In the genomic region with DNA sequence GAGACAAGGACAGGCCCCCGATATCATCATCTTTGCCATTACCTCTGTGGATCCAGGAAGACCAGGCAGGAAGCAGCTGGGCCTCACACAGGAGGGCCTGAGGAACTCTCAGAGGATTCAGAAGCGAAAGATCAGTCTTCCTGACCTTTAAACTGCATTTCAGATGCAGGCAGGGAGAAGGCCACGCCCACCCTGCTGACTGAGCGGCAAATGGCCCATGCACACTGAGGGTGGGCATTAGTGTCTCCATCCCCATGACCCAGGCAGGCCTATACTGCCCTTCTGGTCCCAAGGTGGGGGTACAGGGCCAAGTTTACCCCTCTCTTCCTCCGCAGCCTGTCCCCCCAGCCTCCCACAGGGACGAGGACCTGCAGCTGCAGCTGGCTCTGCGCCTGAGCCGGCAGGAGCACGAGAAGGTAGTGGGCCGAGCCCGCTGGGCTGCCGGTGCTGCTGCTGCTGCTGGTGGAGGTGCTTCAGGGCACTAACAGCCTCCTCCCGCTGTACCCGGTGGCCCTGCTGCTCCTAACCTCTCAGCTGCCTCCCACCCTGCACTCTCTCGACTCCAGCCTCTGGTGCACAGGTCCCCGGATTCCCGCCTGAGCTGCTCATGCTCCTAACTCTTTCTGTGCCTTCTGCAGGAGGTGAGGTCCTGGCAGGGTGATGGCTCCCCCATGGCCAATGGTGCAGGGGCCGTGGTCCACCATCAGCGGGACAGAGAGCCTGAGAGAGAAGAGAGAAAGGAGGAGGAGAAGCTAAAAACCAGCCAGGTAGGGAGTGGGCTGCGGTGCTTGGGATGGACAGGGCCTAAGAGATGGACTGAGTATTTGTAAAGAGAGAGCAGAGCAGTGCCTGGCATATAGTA, we compare ENCODE assay signal across 1 cellular context.
A peak's percentile ranks its signal among the peaks of the same experiment; 100 is the strongest.
TF ChIP-seq lines count a peak whose summit lies in the region.

No MANE protein-coding gene starts in this region.

TF ChIP-seq in HepG2, 621 proteins besides CTCF, POLR2A, EP300 and RAD21 (continued from another document and continues in another):
- TF ChIP-seq ZNF441 (CRISPR knock-in tag; IDR thresholded peaks at IDR 0.05; ENCODE audit: borderline replicate concordance) = no peak
- no peak for TF ChIP-seq ZSCAN22 (CRISPR knock-in tag; IDR thresholded peaks at IDR 0.05)
- no peak for TF ChIP-seq NFYC (CRISPR knock-in tag; IDR thresholded peaks at IDR 0.05)
- no peak for TF ChIP-seq ZC3H4 (CRISPR knock-in tag; IDR thresholded peaks at IDR 0.05; ENCODE audit: borderline replicate concordance)
- TF ChIP-seq ARNT2 (CRISPR knock-in tag; IDR thresholded peaks at IDR 0.05; ENCODE audit: low read depth) = no peak
- TF ChIP-seq, protein P1, sequence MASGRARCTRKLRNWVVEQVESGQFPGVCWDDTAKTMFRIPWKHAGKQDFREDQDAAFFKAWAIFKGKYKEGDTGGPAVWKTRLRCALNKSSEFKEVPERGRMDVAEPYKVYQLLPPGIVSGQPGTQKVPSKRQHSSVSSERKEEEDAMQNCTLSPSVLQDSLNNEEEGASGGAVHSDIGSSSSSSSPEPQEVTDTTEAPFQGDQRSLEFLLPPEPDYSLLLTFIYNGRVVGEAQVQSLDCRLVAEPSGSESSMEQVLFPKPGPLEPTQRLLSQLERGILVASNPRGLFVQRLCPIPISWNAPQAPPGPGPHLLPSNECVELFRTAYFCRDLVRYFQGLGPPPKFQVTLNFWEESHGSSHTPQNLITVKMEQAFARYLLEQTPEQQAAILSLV (CRISPR knock-in tag; IDR thresholded peaks at IDR 0.05; ENCODE audit: borderline replicate concordance) = peak; percentile 79; the same call in 1 of the 2 replicates
- TF ChIP-seq, protein P2, sequence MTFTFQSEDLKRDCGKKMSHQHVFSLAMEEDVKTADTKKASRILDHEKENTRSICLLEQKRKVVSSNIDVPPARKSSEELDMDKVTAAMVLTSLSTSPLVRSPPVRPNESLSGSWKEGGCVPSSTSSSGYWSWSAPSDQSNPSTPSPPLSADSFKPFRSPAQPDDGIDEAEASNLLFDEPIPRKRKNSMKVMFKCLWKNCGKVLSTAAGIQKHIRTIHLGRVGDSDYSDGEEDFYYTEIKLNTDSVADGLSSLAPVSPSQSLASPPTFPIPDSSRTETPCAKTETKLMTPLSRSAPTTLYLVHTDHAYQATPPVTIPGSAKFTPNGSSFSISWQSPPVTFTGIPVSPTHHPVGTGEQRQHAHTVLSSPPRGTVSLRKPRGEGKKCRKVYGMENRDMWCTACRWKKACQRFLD (CRISPR knock-in tag; IDR thresholded peaks at IDR 0.05; ENCODE audit: borderline replicate concordance) = no peak
- TF ChIP-seq PPARG (CRISPR knock-in tag; conservative IDR thresholded peaks at IDR 0.05) = peak; percentile 93
- TF ChIP-seq RXRA (CRISPR knock-in tag; IDR thresholded peaks at IDR 0.05) = peak; percentile 62
- TF ChIP-seq, protein P3, sequence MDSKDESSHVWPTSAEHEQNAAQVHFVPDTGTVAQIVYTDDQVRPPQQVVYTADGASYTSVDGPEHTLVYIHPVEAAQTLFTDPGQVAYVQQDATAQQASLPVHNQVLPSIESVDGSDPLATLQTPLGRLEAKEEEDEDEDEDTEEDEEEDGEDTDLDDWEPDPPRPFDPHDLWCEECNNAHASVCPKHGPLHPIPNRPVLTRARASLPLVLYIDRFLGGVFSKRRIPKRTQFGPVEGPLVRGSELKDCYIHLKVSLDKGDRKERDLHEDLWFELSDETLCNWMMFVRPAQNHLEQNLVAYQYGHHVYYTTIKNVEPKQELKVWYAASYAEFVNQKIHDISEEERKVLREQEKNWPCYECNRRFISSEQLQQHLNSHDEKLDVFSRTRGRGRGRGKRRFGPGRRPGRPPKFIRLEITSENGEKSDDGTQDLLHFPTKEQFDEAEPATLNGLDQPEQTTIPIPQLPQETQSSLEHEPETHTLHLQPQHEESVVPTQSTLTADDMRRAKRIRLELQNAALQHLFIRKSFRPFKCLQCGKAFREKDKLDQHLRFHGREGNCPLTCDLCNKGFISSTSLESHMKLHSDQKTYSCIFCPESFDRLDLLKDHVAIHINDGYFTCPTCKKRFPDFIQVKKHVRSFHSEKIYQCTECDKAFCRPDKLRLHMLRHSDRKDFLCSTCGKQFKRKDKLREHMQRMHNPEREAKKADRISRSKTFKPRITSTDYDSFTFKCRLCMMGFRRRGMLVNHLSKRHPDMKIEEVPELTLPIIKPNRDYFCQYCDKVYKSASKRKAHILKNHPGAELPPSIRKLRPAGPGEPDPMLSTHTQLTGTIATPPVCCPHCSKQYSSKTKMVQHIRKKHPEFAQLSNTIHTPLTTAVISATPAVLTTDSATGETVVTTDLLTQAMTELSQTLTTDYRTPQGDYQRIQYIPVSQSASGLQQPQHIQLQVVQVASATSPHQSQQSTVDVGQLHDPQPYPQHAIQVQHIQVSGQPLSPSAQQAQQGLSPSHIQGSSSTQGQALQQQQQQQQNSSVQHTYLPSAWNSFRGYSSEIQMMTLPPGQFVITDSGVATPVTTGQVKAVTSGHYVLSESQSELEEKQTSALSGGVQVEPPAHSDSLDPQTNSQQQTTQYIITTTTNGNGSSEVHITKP (CRISPR knock-in tag; IDR thresholded peaks at IDR 0.05; ENCODE audit: low read depth) = no peak
- no peak for TF ChIP-seq ZNF713 (CRISPR knock-in tag; IDR thresholded peaks at IDR 0.05)
- TF ChIP-seq ZNF660 (CRISPR knock-in tag; IDR thresholded peaks at IDR 0.05; ENCODE audit: borderline replicate concordance, low read depth) = no peak
- TF ChIP-seq, protein P4, sequence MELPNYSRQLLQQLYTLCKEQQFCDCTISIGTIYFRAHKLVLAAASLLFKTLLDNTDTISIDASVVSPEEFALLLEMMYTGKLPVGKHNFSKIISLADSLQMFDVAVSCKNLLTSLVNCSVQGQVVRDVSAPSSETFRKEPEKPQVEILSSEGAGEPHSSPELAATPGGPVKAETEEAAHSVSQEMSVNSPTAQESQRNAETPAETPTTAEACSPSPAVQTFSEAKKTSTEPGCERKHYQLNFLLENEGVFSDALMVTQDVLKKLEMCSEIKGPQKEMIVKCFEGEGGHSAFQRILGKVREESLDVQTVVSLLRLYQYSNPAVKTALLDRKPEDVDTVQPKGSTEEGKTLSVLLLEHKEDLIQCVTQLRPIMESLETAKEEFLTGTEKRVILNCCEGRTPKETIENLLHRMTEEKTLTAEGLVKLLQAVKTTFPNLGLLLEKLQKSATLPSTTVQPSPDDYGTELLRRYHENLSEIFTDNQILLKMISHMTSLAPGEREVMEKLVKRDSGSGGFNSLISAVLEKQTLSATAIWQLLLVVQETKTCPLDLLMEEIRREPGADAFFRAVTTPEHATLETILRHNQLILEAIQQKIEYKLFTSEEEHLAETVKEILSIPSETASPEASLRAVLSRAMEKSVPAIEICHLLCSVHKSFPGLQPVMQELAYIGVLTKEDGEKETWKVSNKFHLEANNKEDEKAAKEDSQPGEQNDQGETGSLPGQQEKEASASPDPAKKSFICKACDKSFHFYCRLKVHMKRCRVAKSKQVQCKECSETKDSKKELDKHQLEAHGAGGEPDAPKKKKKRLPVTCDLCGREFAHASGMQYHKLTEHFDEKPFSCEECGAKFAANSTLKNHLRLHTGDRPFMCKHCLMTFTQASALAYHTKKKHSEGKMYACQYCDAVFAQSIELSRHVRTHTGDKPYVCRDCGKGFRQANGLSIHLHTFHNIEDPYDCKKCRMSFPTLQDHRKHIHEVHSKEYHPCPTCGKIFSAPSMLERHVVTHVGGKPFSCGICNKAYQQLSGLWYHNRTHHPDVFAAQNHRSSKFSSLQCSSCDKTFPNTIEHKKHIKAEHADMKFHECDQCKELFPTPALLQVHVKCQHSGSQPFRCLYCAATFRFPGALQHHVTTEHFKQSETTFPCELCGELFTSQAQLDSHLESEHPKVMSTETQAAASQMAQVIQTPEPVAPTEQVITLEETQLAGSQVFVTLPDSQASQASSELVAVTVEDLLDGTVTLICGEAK (IDR thresholded peaks at IDR 0.05) = no peak
- TF ChIP-seq, protein P4 (CRISPR knock-in tag; IDR thresholded peaks at IDR 0.05) = no peak; the same call in 1 of the 2 replicates
- no peak for TF ChIP-seq PHF5A (CRISPR knock-in tag; IDR thresholded peaks at IDR 0.05; ENCODE audit: low read depth, unreplicated experiment)
- TF ChIP-seq MEIS2 (CRISPR knock-in tag; IDR thresholded peaks at IDR 0.05) = no peak
- no peak for TF ChIP-seq NFIB (CRISPR knock-in tag; IDR thresholded peaks at IDR 0.05; ENCODE audit: borderline replicate concordance)
- no peak for TF ChIP-seq MXD4 (CRISPR knock-in tag; IDR thresholded peaks at IDR 0.05)
- no peak for TF ChIP-seq NFKBIZ (CRISPR knock-in tag; IDR thresholded peaks at IDR 0.05)
- TF ChIP-seq, protein P5, sequence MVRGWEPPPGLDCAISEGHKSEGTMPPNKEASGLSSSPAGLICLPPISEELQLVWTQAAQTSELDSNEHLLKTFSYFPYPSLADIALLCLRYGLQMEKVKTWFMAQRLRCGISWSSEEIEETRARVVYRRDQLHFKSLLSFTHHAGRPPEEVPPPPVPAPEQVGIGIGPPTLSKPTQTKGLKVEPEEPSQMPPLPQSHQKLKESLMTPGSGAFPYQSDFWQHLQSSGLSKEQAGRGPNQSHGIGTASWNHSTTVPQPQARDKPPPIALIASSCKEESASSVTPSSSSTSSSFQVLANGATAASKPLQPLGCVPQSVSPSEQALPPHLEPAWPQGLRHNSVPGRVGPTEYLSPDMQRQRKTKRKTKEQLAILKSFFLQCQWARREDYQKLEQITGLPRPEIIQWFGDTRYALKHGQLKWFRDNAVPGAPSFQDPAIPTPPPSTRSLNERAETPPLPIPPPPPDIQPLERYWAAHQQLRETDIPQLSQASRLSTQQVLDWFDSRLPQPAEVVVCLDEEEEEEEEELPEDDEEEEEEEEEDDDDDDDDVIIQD (CRISPR knock-in tag; IDR thresholded peaks at IDR 0.05; ENCODE audit: low read depth) = no peak
- no peak; the same call in 1 of the 2 replicates for TF ChIP-seq ZNF589 (CRISPR knock-in tag; conservative IDR thresholded peaks at IDR 0.05)
- no peak for TF ChIP-seq SMC3 (IDR thresholded peaks at IDR 0.05; ENCODE audit: low read length)
- no peak; the same call in 1 of the 2 replicates for TF ChIP-seq KMT2A (CRISPR knock-in tag; IDR thresholded peaks at IDR 0.05)
- TF ChIP-seq, protein P6, sequence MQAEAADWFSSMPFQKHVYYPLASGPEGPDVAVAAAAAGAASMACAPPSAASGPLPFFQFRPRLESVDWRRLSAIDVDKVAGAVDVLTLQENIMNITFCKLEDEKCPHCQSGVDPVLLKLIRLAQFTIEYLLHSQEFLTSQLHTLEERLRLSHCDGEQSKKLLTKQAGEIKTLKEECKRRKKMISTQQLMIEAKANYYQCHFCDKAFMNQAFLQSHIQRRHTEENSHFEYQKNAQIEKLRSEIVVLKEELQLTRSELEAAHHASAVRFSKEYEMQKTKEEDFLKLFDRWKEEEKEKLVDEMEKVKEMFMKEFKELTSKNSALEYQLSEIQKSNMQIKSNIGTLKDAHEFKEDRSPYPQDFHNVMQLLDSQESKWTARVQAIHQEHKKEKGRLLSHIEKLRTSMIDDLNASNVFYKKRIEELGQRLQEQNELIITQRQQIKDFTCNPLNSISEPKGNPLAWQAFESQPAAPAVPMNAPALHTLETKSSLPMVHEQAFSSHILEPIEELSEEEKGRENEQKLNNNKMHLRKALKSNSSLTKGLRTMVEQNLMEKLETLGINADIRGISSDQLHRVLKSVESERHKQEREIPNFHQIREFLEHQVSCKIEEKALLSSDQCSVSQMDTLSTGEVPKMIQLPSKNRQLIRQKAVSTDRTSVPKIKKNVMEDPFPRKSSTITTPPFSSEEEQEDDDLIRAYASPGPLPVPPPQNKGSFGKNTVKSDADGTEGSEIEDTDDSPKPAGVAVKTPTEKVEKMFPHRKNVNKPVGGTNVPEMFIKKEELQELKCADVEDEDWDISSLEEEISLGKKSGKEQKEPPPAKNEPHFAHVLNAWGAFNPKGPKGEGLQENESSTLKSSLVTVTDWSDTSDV (CRISPR knock-in tag; IDR thresholded peaks at IDR 0.05) = no peak
- TF ChIP-seq BCL6 (CRISPR knock-in tag; IDR thresholded peaks at IDR 0.05) = no peak
- TF ChIP-seq THYN1 (CRISPR knock-in tag; IDR thresholded peaks at IDR 0.05; ENCODE audit: borderline replicate concordance, low read depth) = 0 out of 2 replicates have a peak, but pooled peaks have one; percentile 43
- TF ChIP-seq, protein P7, sequence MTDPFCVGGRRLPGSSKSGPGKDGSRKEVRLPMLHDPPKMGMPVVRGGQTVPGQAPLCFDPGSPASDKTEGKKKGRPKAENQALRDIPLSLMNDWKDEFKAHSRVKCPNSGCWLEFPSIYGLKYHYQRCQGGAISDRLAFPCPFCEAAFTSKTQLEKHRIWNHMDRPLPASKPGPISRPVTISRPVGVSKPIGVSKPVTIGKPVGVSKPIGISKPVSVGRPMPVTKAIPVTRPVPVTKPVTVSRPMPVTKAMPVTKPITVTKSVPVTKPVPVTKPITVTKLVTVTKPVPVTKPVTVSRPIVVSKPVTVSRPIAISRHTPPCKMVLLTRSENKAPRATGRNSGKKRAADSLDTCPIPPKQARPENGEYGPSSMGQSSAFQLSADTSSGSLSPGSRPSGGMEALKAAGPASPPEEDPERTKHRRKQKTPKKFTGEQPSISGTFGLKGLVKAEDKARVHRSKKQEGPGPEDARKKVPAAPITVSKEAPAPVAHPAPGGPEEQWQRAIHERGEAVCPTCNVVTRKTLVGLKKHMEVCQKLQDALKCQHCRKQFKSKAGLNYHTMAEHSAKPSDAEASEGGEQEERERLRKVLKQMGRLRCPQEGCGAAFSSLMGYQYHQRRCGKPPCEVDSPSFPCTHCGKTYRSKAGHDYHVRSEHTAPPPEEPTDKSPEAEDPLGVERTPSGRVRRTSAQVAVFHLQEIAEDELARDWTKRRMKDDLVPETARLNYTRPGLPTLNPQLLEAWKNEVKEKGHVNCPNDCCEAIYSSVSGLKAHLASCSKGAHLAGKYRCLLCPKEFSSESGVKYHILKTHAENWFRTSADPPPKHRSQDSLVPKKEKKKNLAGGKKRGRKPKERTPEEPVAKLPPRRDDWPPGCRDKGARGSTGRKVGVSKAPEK (CRISPR knock-in tag; IDR thresholded peaks at IDR 0.05; ENCODE audit: borderline replicate concordance) = no peak
